24 cellular contexts compared by ENCODE assay signal in the genomic region with DNA sequence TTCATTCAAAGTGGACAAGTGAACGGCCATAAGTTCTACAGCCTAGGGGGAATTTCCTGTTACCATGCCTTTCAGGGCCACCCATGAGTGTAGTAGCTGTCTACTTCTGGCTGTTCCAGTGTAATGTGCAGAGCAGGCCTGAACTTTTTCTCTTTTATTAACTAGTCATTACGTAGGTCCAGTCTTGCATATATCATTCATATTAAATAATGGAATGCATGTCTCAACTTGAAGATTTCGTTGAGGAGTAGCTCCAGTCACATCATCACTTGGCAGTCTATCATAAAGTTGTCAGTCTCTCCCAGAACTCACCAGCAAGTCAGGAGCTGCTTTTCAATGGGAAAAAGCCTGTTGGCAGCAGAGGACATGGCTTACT. TPM values are rescaled to one million over a fixed set of nuclear protein-coding genes. Genes with fewer than 3 reads are reported as not detected.
DNase-seq lines count a peak whose midpoint lies in the region; ATAC-seq, FAIRE-seq and TF ChIP-seq lines count a peak whose summit lies in the region.
"Had no signal": no experiment of that assay in that cellular context is flagged by ENCODE, and none has a peak within 500 bp of the region (broad histone marks: within the 10 kb centered on the region; RNA-seq: fewer than 3 reads in every experiment).

No MANE protein-coding gene starts in this region.

- no peaks in the 10 kb centered on the region for H4K20me1 ChIP-seq in K562 (replicated peaks; ENCODE audit: control insufficient read depth, insufficient read depth, low read length)

- peaks cover 32% of the 10 kb centered on the region for H3K27me3 Mint-ChIP-seq in CD4-positive, alpha-beta T cell

- BruUV-seq in K562 (replicated peaks; lab: Mats Ljungman, UMichigan), result no TSS peak

- CTCF ChIA-PET in K562 (lab: Yijun Ruan, JAX; ENCODE audit: low intra/inter-chr PET ratio), result no interaction called here
- CTCF ChIA-PET in CD4-positive, alpha-beta T cell (lab: Charles Lee), result interaction anchor here (1.0 kb wide), 1 partner anchor 11 kb away, joined by 3 read pairs; no protein-coding TSS in a partner anchor

- peak overlapping the region; percentile 51 for H3K4me2 ChIP-seq in K562 (ENCODE audit: insufficient read depth, low read length)
- H3K4me2 ChIP-seq: KMS-11 had no signal

- ATAC-seq in left ventricle myocardium superior (peak; percentile 18), K562 (peak; percentile 71), esophagus mucosa (peak; percentile 98)
- no peak for ATAC-seq in CD4-positive, alpha-beta T cell (ENCODE audit: poor library complexity)
- ATAC-seq: Panc1 had no signal

- TF ChIP-seq POLR2A in K562 (conservative IDR thresholded peaks at IDR 0.05), result no peak

- WGBS in K562 (ENCODE audit: insufficient coverage, low coverage, missing lambda C conversion rate), result 37% methylated on average over 3 of the region's 3 CpGs

- H3K27me3 ChIP-seq in right atrium auricular region (no peaks in the 10 kb centered on the region), K562 (ENCODE audit: control insufficient read depth in 2 of 2, insufficient read depth in 2 of 2, low read length in 2 of 2) (no peaks in the 10 kb centered on the region)
- no peaks in the 10 kb centered on the region for H3K27me3 ChIP-seq in CD4-positive, alpha-beta T cell (ENCODE audit: control insufficient read depth, insufficient read depth, low read length)

- no peak for FAIRE-seq in K562 (lab: Jason Lieb, UNC)
- FAIRE-seq: A204.1, G401.6, GM19239, H54 had no signal

- no peak for TF ChIP-seq EP300 in K562 (IDR thresholded peaks at IDR 0.05; ENCODE audit: low read length)

- H3K4me3 ChIP-seq in right atrium auricular region (no peak overlapping the region), K562 (no peak overlapping the region)

- no peaks in the 10 kb centered on the region for H3K36me3 ChIP-seq in right atrium auricular region
- no peaks in the 10 kb centered on the region for H3K36me3 ChIP-seq in K562 (ENCODE audit: control insufficient read depth, insufficient read depth, low read length)

- POLR2A ChIA-PET in K562 (lab: Yijun Ruan, JAX), result interaction anchor here (1.0 to 2.7 kb wide), 7 partner anchors 10 to 29 kb away, joined by 3 to 29 read pairs (median 4); a partner anchor contains a TSS
- POLR2A ChIA-PET in CD4-positive, alpha-beta T cell (lab: Charles Lee), result no interaction called here

- H3K27ac ChIP-seq in right atrium auricular region, result peak overlapping the region in 1 of 2 donors; percentile 8
- H3K27ac ChIP-seq in K562 (ENCODE audit: extremely low read depth, low read depth, low read length), result 0 out of 3 replicates have a peak overlapping the region, but pooled peaks have one; percentile 27
- no peak overlapping the region for H3K27ac ChIP-seq in CD4-positive, alpha-beta T cell (ENCODE audit: low read depth, low read length)
- H3K27ac ChIP-seq: C4-2B, HL-60, KMS-11 had no signal

- H3K9ac ChIP-seq in K562 (ENCODE audit: insufficient read depth in 1 of 2, low read depth in 2 of 2, low read length in 2 of 2), result no peak overlapping the region; a peak in 1 of 4 replicates
- H3K9ac ChIP-seq: KMS-11 had no signal

- TF ChIP-seq RAD21 in K562 (CRISPR knock-in tag; conservative IDR thresholded peaks at IDR 0.05 in 1 of 2, IDR thresholded peaks at IDR 0.05 in 1 of 2), result no peak

- no peak for TF ChIP-seq CTCF in right atrium auricular region (IDR thresholded peaks at IDR 0.05)
- TF ChIP-seq CTCF in K562 (IDR thresholded peaks at IDR 0.05 in 2 of 3, conservative IDR thresholded peaks at IDR 0.05 in 1 of 3; ENCODE audit: insufficient read depth in 2 of 3, low read depth in 1 of 3, low read length in 3 of 3), result no peak
- no peak for TF ChIP-seq CTCF in CD4-positive, alpha-beta T cell (IDR thresholded peaks at IDR 0.05)

- intact Hi-C loops in left ventricle myocardium superior (cut with micrococcal nuclease), result no loop called here
- intact Hi-C loops in K562 (cut with micrococcal nuclease), result no loop called here
- intact Hi-C loops in CD4-positive, alpha-beta T cell (cut with DNase I, micrococcal nuclease), result no loop called here

- H3K27ac Mint-ChIP-seq in CD4-positive, alpha-beta T cell, result no peak overlapping the region

- H2AFZ ChIP-seq in K562 (ENCODE audit: low read depth, low read length), result peak overlapping the region; percentile 85

- H3K4me1 ChIP-seq in right atrium auricular region, result peaks cover 0 to 10% of the 10 kb centered on the region in 2 donors
- H3K4me1 ChIP-seq in K562 (replicated peaks in 1 of 2; ENCODE audit: control insufficient read depth in 2 of 2, insufficient read depth in 2 of 2, low read length in 2 of 2), result peaks cover 0 to 11% of the 10 kb centered on the region in 2 experiments; a peak in 2 of 5 replicates

- H3K4me1 Mint-ChIP-seq in CD4-positive, alpha-beta T cell (ENCODE audit: low read depth), result no peaks in the 10 kb centered on the region

- H3K79me2 ChIP-seq in K562 (ENCODE audit: control insufficient read depth, insufficient read depth, low read length), result no peaks in the 10 kb centered on the region

- H3K4me3 Mint-ChIP-seq in CD4-positive, alpha-beta T cell, result no peak overlapping the region

- DNase-seq in left ventricle myocardium superior (no peak), right atrium auricular region (ENCODE audit: low spot score) (no peak), K562 (ENCODE audit: extremely low read depth in 1 of 4, low spot score in 3 of 4) (no peak), NOMO-1 treated with DMSO at 0.1 percent for 48 hours (lab: John Stamatoyannopoulos, UW; ENCODE audit: unreplicated experiment) (no peak), NCI-H1105 (lab: John Stamatoyannopoulos, UW) (no peak)
- DNase-seq in CD4-positive, alpha-beta T cell, result no peak
- DNase-seq: NCI-H1105 treated with DMSO at 0.1 percent for 48 hours; NCI-H2081; NCI-H2171; NCI-H345; NCI-H524; NCI-H774; NK-92 treated with Interleukin-12 subunit alpha and Interleukin-12 subunit beta, amount 100 ng/mL, for 24 hours had no signal

- H3K9me3 ChIP-seq in right atrium auricular region (no peaks in the 10 kb centered on the region), K562 (replicated peaks; ENCODE audit: control insufficient read depth, insufficient read depth, low read depth, low read length) (no peaks in the 10 kb centered on the region)
- H3K9me3 ChIP-seq in CD4-positive, alpha-beta T cell (ENCODE audit: control insufficient read depth, low read length), result no peaks in the 10 kb centered on the region

- no peaks in the 10 kb centered on the region for H3K36me3 Mint-ChIP-seq in CD4-positive, alpha-beta T cell (ENCODE audit: low read depth)

- H3K9me1 ChIP-seq in K562 (ENCODE audit: control insufficient read depth, insufficient read depth, low read length), result no peaks in the 10 kb centered on the region

- in situ Hi-C loops in K562 (cut with MboI), result no loop called here

- no peaks in the 10 kb centered on the region for H3K9me3 Mint-ChIP-seq in CD4-positive, alpha-beta T cell

RNA-seq across cellular contexts. Expression of a gene that starts 12.0 kb away (rescaled TPM):
- total RNA-seq in left ventricle myocardium superior (4.9 TPM), right atrium auricular region (1 to 10 TPM; 1.5 to 2.3 TPM), K562 (2014; rRNA removed) (0.05 TPM in 1 of 2 replicates, not detected in the other), K562 (2014; rRNA removed; fragmentation: Illumina TruSeq; extraction: Trizol) (0.04 and 0.06 TPM in 2 replicates), K562 (2015; rRNA removed; fragmentation: Illumina TruSeq; extraction: Trizol) (0.04 and 0.08 TPM in 2 replicates), K562 (2021) (0.04 TPM in 2 replicates), esophagus mucosa (1.8 TPM)
- total RNA-seq in K562 (2011; cell fraction: chromatin; rRNA removed; ENCODE audit: low replicate concordance), result not detected in 2 replicates
- total RNA-seq in K562 (2011; cell fraction: nucleolus; rRNA removed), result not detected in 2 replicates
- not detected in 2 replicates for total RNA-seq in K562 (2011; cell fraction: nucleoplasm; rRNA removed)
- polyA plus RNA-seq in K562 (2011; rRNA removed) (0.04 TPM in 1 of 2 replicates, not detected in the other), K562 (2014; fragmentation: Illumina TruSeq; extraction: Trizol) (not detected in 2 replicates), K562 (2014; fragmentation: Nextera tagmentation; extraction: Ambion mirVana) (under 1 TPM in 1 of 2 experiments, not detected in 1; 0.01 TPM), K562 (2014; rRNA removed) (not detected in 2 replicates)
- not detected in 2 replicates for polyA plus RNA-seq in K562 (2011; cell fraction: cytosol; rRNA removed)
- not detected in 2 replicates for polyA plus RNA-seq in K562 (2011; cell fraction: nucleus; rRNA removed)
- 0.04 TPM in 1 of 2 replicates, not detected in the other for polyA plus RNA-seq in K562 (2012)
- not detected in 2 replicates for polyA minus RNA-seq in K562 (2011; rRNA and poly(A)+ RNA removed)
- polyA minus RNA-seq in K562 (2011; cell fraction: cytosol; rRNA and poly(A)+ RNA removed), result not detected in 2 replicates
- polyA minus RNA-seq in K562 (2011; cell fraction: nucleus; rRNA and poly(A)+ RNA removed), result not detected in 2 replicates
- not detected for total RNA-seq in CD4-positive, alpha-beta T cell
- total RNA-seq: HT1080, SK-MEL-5 had no signal

RNA-seq across cellular contexts. Expression of a gene that starts 29.0 kb away (rescaled TPM):
- total RNA-seq in left ventricle myocardium superior (99.4 TPM), right atrium auricular region (10 to 100 TPM; 60.9 to 83.6 TPM), K562 (2014; rRNA removed) (8.5 and 13.2 TPM in 2 replicates), K562 (2014; rRNA removed; fragmentation: Illumina TruSeq; extraction: Trizol) (22.5 and 33.2 TPM in 2 replicates), K562 (2015; rRNA removed; fragmentation: Illumina TruSeq; extraction: Trizol) (18.2 and 19.8 TPM in 2 replicates), K562 (2021) (17.8 and 20.5 TPM in 2 replicates), esophagus mucosa (11.3 TPM)
- 20.6 and 59.9 TPM in 2 replicates for total RNA-seq in K562 (2011; cell fraction: chromatin; rRNA removed; ENCODE audit: low replicate concordance)
- total RNA-seq in K562 (2011; cell fraction: nucleolus; rRNA removed), result 16.6 and 21.7 TPM in 2 replicates
- 45.6 and 71.6 TPM in 2 replicates for total RNA-seq in K562 (2011; cell fraction: nucleoplasm; rRNA removed)
- polyA plus RNA-seq in K562 (2011; rRNA removed) (15.2 and 23.5 TPM in 2 replicates), K562 (2014; fragmentation: Illumina TruSeq; extraction: Trizol) (16.5 and 17.5 TPM in 2 replicates), K562 (2014; fragmentation: Nextera tagmentation; extraction: Ambion mirVana) (10 to 100 TPM; 18.3 to 27.7 TPM), K562 (2014; rRNA removed) (15.3 and 20.7 TPM in 2 replicates)
- 1.8 and 5.4 TPM in 2 replicates for polyA plus RNA-seq in K562 (2011; cell fraction: cytosol; rRNA removed)
- 6.4 and 7.9 TPM in 2 replicates for polyA plus RNA-seq in K562 (2011; cell fraction: nucleus; rRNA removed)
- 11.4 and 15.5 TPM in 2 replicates for polyA plus RNA-seq in K562 (2012)
- 32.3 and 45.6 TPM in 2 replicates for polyA minus RNA-seq in K562 (2011; rRNA and poly(A)+ RNA removed)
- polyA minus RNA-seq in K562 (2011; cell fraction: cytosol; rRNA and poly(A)+ RNA removed), result 9.8 and 10.6 TPM in 2 replicates
- 19.0 and 37.7 TPM in 2 replicates for polyA minus RNA-seq in K562 (2011; cell fraction: nucleus; rRNA and poly(A)+ RNA removed)
- total RNA-seq in CD4-positive, alpha-beta T cell, result 10 to 100 TPM; 19.2 to 22.7 TPM

RNA-seq across cellular contexts. Expression of a gene that starts 54.9 kb away (rescaled TPM):
- total RNA-seq in left ventricle myocardium superior (50.7 TPM), right atrium auricular region (10 to 100 TPM; 45.8 to 49.3 TPM), K562 (2014; rRNA removed) (182 and 192 TPM in 2 replicates), K562 (2014; rRNA removed; fragmentation: Illumina TruSeq; extraction: Trizol) (253 and 279 TPM in 2 replicates), K562 (2015; rRNA removed; fragmentation: Illumina TruSeq; extraction: Trizol) (234 and 254 TPM in 2 replicates), K562 (2021) (195 and 199 TPM in 2 replicates), esophagus mucosa (41.9 TPM)
- total RNA-seq in K562 (2011; cell fraction: chromatin; rRNA removed; ENCODE audit: low replicate concordance), result 264 and 677 TPM in 2 replicates
- 127 and 179 TPM in 2 replicates for total RNA-seq in K562 (2011; cell fraction: nucleolus; rRNA removed)
- total RNA-seq in K562 (2011; cell fraction: nucleoplasm; rRNA removed), result 251 and 332 TPM in 2 replicates
- polyA plus RNA-seq in K562 (2011; rRNA removed) (292 and 294 TPM in 2 replicates), K562 (2014; fragmentation: Illumina TruSeq; extraction: Trizol) (185 and 213 TPM in 2 replicates), K562 (2014; fragmentation: Nextera tagmentation; extraction: Ambion mirVana) (100 to 1,000 TPM; 104 to 170 TPM), K562 (2014; rRNA removed) (224 and 265 TPM in 2 replicates)
- polyA plus RNA-seq in K562 (2011; cell fraction: cytosol; rRNA removed), result 136 and 194 TPM in 2 replicates
- 763 and 1,195 TPM in 2 replicates for polyA plus RNA-seq in K562 (2011; cell fraction: nucleus; rRNA removed)
- polyA plus RNA-seq in K562 (2012), result 143 and 152 TPM in 2 replicates
- 304 and 320 TPM in 2 replicates for polyA minus RNA-seq in K562 (2011; rRNA and poly(A)+ RNA removed)
- 101 and 114 TPM in 2 replicates for polyA minus RNA-seq in K562 (2011; cell fraction: cytosol; rRNA and poly(A)+ RNA removed)
- 359 and 608 TPM in 2 replicates for polyA minus RNA-seq in K562 (2011; cell fraction: nucleus; rRNA and poly(A)+ RNA removed)
- total RNA-seq in CD4-positive, alpha-beta T cell, result 100 to 1,000 TPM; 196 to 202 TPM
